In genomic region chr17:44262654-44263225, GRCh38 we compare ENCODE assay signal across 1 cellular context.
TF ChIP-seq lines count a peak whose summit lies in the region.

No MANE protein-coding gene starts in this region.

TF ChIP-seq in HepG2, 621 proteins besides CTCF, POLR2A, EP300 and RAD21:
- TF ChIP-seq SP2 (CRISPR knock-in tag; IDR thresholded peaks at IDR 0.05) (no peak), MNT (IDR thresholded peaks at IDR 0.05) (peak; percentile 100), ZNF263 (CRISPR knock-in tag; IDR thresholded peaks at IDR 0.05) (peak; percentile 53; the same call in 1 of the 2 replicates), RXRB (CRISPR knock-in tag; IDR thresholded peaks at IDR 0.05; ENCODE audit: borderline replicate concordance) (no peak)
TF ChIP-seq in HepG2: peak in this region for 2.
